In genomic region chr22:34851918-34852662, GRCh38 we compare ENCODE assay signal across 2 cellular contexts.
A peak's percentile ranks its signal among the peaks of the same experiment; 100 is the strongest.
TF ChIP-seq lines count a peak whose summit lies in the region.

No MANE protein-coding gene starts in this region.

TF ChIP-seq in GM23338, 12 proteins besides CTCF, POLR2A, EP300 and RAD21:
- peak; percentile 54; the same call in 1 of the 2 replicates for TF ChIP-seq CREB1 (CRISPR knock-in tag; IDR thresholded peaks at IDR 0.05; ENCODE audit: low read depth)
- peak; percentile 72 for TF ChIP-seq REST (IDR thresholded peaks at IDR 0.05; ENCODE audit: unreplicated experiment)
- no peak for TF ChIP-seq EZH2phosphoT487 (IDR thresholded peaks at IDR 0.05; ENCODE audit: unreplicated experiment)

TF ChIP-seq in K562, 482 proteins besides CTCF, POLR2A, EP300 and RAD21:
- TF ChIP-seq ATF4 (CRISPR knock-in tag; IDR thresholded peaks at IDR 0.05) (no peak), ZNF232 (CRISPR knock-in tag; IDR thresholded peaks at IDR 0.05) (no peak), KHSRP (IDR thresholded peaks at IDR 0.05) (no peak), JUND (IDR thresholded peaks at IDR 0.05; ENCODE audit: borderline replicate concordance, low read depth, low read length) (no peak), JUND (tag; IDR thresholded peaks at IDR 0.05; ENCODE audit: borderline replicate concordance, low read depth, low read length) (peak; percentile 18; the same call in 1 of the 3 replicates), SMAD1 (IDR thresholded peaks at IDR 0.05; ENCODE audit: low read depth, low read length, partially characterized antibody) (no peak), ZNF224 (CRISPR knock-in tag; IDR thresholded peaks at IDR 0.05) (no peak), ZNF766 (CRISPR knock-in tag; conservative IDR thresholded peaks at IDR 0.05) (no peak)
